Comparison of ENCODE assay signal across 12 cellular contexts in genomic region chr2:102114851-102115497, GRCh38. TPM values are rescaled to one million over a fixed set of nuclear protein-coding genes. Genes with fewer than 3 reads are reported as not detected.
A peak's percentile ranks its signal among the peaks of the same experiment; 100 is the strongest.
DNase-seq lines count a peak whose midpoint lies in the region; ATAC-seq and TF ChIP-seq lines count a peak whose summit lies in the region.
"Had no signal": no experiment of that assay in that cellular context is flagged by ENCODE, and none has a peak within 500 bp of the region (broad histone marks: within the 10 kb centered on the region; RNA-seq: fewer than 3 reads in every experiment).

No MANE protein-coding gene starts in this region.

- H3K79me2 ChIP-seq in PC-9 (ENCODE audit: low read depth) (no peaks in the 10 kb centered on the region), fibroblast of lung (ENCODE audit: control insufficient read depth, insufficient read depth, low read length) (no peaks in the 10 kb centered on the region)

- no peaks in the 10 kb centered on the region for H3K27me3 Mint-ChIP-seq in CD4-positive, CD25-positive, alpha-beta regulatory T cell
- H3K27me3 Mint-ChIP-seq in MCF 10A (ENCODE audit: insufficient read depth, unreplicated experiment) (no peaks in the 10 kb centered on the region), glutamatergic neuron (ENCODE audit: unreplicated experiment) (peaks cover 2% of the 10 kb centered on the region)

- H3F3A ChIP-seq in PC-9 (ENCODE audit: insufficient read depth, low read depth): no peaks in the 10 kb centered on the region

- no peaks in the 10 kb centered on the region for H3K36me3 ChIP-seq in CD4-positive, CD25-positive, alpha-beta regulatory T cell (ENCODE audit: control insufficient read depth, insufficient read depth, low read length)
- H3K36me3 ChIP-seq in PC-9 (ENCODE audit: low read depth): no peaks in the 10 kb centered on the region
- H3K36me3 ChIP-seq in fibroblast of lung (ENCODE audit: control insufficient read depth, insufficient read depth, low read length): no peaks in the 10 kb centered on the region
- H3K36me3 ChIP-seq: cardiac muscle cell had no signal

- H3K27ac ChIP-seq in CD4-positive, CD25-positive, alpha-beta regulatory T cell (ENCODE audit: insufficient read depth, low read length, poor library complexity, severe bottlenecking): no peak overlapping the region
- H3K27ac ChIP-seq in PC-9: no peak overlapping the region
- peak overlapping the region; percentile 24 for H3K27ac ChIP-seq in fibroblast of lung (ENCODE audit: insufficient read depth, low read length)
- H3K27ac ChIP-seq: cardiac muscle cell had no signal

- POLR2A ChIA-PET in PC-9 (lab: Charles Lee; ENCODE audit: unreplicated experiment): no interaction called here
- POLR2A ChIA-PET in MCF 10A (lab: Yijun Ruan, JAX): no interaction called here

- peaks cover 0 to 1% (median 0%) of the 10 kb centered on the region in 7 donors for H3K9me3 Mint-ChIP-seq in CD4-positive, CD25-positive, alpha-beta regulatory T cell
- H3K9me3 Mint-ChIP-seq in MCF 10A (ENCODE audit: unreplicated experiment): no peaks in the 10 kb centered on the region
- H3K9me3 Mint-ChIP-seq in glutamatergic neuron (ENCODE audit: unreplicated experiment): no peaks in the 10 kb centered on the region

- TF ChIP-seq CTCF in PC-9 (conservative IDR thresholded peaks at IDR 0.05) (no peak), fibroblast of lung (conservative IDR thresholded peaks at IDR 0.05 in 1 of 2, IDR thresholded peaks at IDR 0.05 in 1 of 2; ENCODE audit: low read depth in 1 of 2, low read length in 2 of 2) (no peak), omental fat pad (IDR thresholded peaks at IDR 0.05) (no peak), MCF 10A (IDR thresholded peaks at IDR 0.05; ENCODE audit: unreplicated experiment) (no peak), glutamatergic neuron (IDR thresholded peaks at IDR 0.05; ENCODE audit: partially characterized antibody, unreplicated experiment) (no peak)

- no peaks in the 10 kb centered on the region for H3K9me3 ChIP-seq in CD4-positive, CD25-positive, alpha-beta regulatory T cell (ENCODE audit: control insufficient read depth in 2 of 2, low read length in 2 of 2)
- H3K9me3 ChIP-seq in PC-9 (ENCODE audit: insufficient read depth, low read depth): no peaks in the 10 kb centered on the region
- H3K9me3 ChIP-seq in fibroblast of lung (ENCODE audit: control insufficient read depth, insufficient read depth, low read depth, low read length): no peaks in the 10 kb centered on the region

- peak overlapping the region; percentile 2; the same call in 1 of the 2 replicates for H3K4me2 ChIP-seq in PC-9
- no peak overlapping the region for H3K4me2 ChIP-seq in fibroblast of lung (ENCODE audit: extremely low read depth, insufficient read depth, low read length)

- CTCF ChIA-PET in PC-9 (lab: Charles Lee) (interaction anchor here (0.5 kb wide), 1 partner anchor 82 kb away, joined by 14 read pairs; no protein-coding TSS in a partner anchor), MCF 10A (lab: Yijun Ruan, JAX) (interaction anchor here (1.1 kb wide), 1 partner anchor 328 kb away, joined by 3 read pairs; no protein-coding TSS in a partner anchor)

- no peaks in the 10 kb centered on the region for H3K36me3 Mint-ChIP-seq in CD4-positive, CD25-positive, alpha-beta regulatory T cell
- peaks cover 3% of the 10 kb centered on the region for H3K36me3 Mint-ChIP-seq in MCF 10A (ENCODE audit: insufficient read depth, unreplicated experiment)
- no peaks in the 10 kb centered on the region for H3K36me3 Mint-ChIP-seq in glutamatergic neuron (ENCODE audit: unreplicated experiment)

- no TSS peak for BruUV-seq in PC-9 (replicated peaks; lab: Mats Ljungman, UMichigan)
- BruUV-seq in MCF 10A (replicated peaks; lab: Mats Ljungman, UMichigan): no TSS peak

- peak overlapping the region in 3 of 4 donors; percentile 40 to 66 (median 61) for H3K4me3 Mint-ChIP-seq in CD4-positive, CD25-positive, alpha-beta regulatory T cell
- H3K4me3 Mint-ChIP-seq in MCF 10A (ENCODE audit: unreplicated experiment) (no peak overlapping the region), glutamatergic neuron (ENCODE audit: unreplicated experiment) (no peak overlapping the region)
- H3K4me3 Mint-ChIP-seq: activated CD8-positive, alpha-beta memory T cell treated with anti-CD3 and anti-CD28 coated beads, Interleukin-2, amount 10 ng/mL, durations not matched to agents 7 days and 5 days had no signal

- H3K9ac ChIP-seq in fibroblast of lung (ENCODE audit: insufficient read depth, low read length): no peak overlapping the region

- no peak overlapping the region for H2AFZ ChIP-seq in PC-9
- H2AFZ ChIP-seq in fibroblast of lung (ENCODE audit: low read length): no peak overlapping the region

- ATAC-seq in CD4-positive, CD25-positive, alpha-beta regulatory T cell (ENCODE audit: low read depth in 2 of 2): no peak
- ATAC-seq in omental fat pad (ENCODE audit: low FRiP score): peak; percentile 3

- no peaks in the 10 kb centered on the region for H3K27me3 ChIP-seq in CD4-positive, CD25-positive, alpha-beta regulatory T cell (ENCODE audit: control insufficient read depth, insufficient read depth, low read length)
- H3K27me3 ChIP-seq in PC-9 (ENCODE audit: insufficient read depth, low read depth): no peaks in the 10 kb centered on the region
- H3K27me3 ChIP-seq in fibroblast of lung (ENCODE audit: control insufficient read depth, insufficient read depth, low read length): no peaks in the 10 kb centered on the region
- H3K27me3 ChIP-seq: cardiac muscle cell had no signal

- H3K4me1 ChIP-seq in CD4-positive, CD25-positive, alpha-beta regulatory T cell (ENCODE audit: control insufficient read depth, insufficient read depth, low read length, poor library complexity, severe bottlenecking): peaks cover 27% of the 10 kb centered on the region
- H3K4me1 ChIP-seq in PC-9 (replicated peaks; ENCODE audit: insufficient read depth): no peaks in the 10 kb centered on the region
- peaks cover 17% of the 10 kb centered on the region for H3K4me1 ChIP-seq in fibroblast of lung (ENCODE audit: control insufficient read depth, extremely low read depth, insufficient read depth, low read length)

- no peaks in the 10 kb centered on the region for H4K20me1 ChIP-seq in PC-9 (ENCODE audit: insufficient read depth)
- no peaks in the 10 kb centered on the region for H4K20me1 ChIP-seq in fibroblast of lung (ENCODE audit: control insufficient read depth, extremely low read depth, insufficient read depth, low read length)

- peak overlapping the region; percentile 29 for H3K4me3 ChIP-seq in CD4-positive, CD25-positive, alpha-beta regulatory T cell (ENCODE audit: low read depth, low read length)
- H3K4me3 ChIP-seq in PC-9 (no peak overlapping the region), fibroblast of lung (replicated peaks in 1 of 4; ENCODE audit: control extremely low read depth in 1 of 4, insufficient read depth in 1 of 4, low read depth in 3 of 4, low read length in 4 of 4) (no peak overlapping the region)
- H3K4me3 ChIP-seq: cardiac muscle cell had no signal

- intact Hi-C loops in PC-9 (cut with micrococcal nuclease; ENCODE audit: unreplicated experiment) (no loop called here), MCF 10A (cut with micrococcal nuclease) (no loop called here)

- H3K9me2 ChIP-seq in PC-9 (ENCODE audit: insufficient read depth): no peaks in the 10 kb centered on the region

- peaks cover 4 to 44% (median 22%) of the 10 kb centered on the region in 4 donors for H3K4me1 Mint-ChIP-seq in CD4-positive, CD25-positive, alpha-beta regulatory T cell
- H3K4me1 Mint-ChIP-seq in MCF 10A (ENCODE audit: insufficient read depth, unreplicated experiment) (peaks cover 3% of the 10 kb centered on the region), glutamatergic neuron (ENCODE audit: low read depth, unreplicated experiment) (no peaks in the 10 kb centered on the region)

- H3K27ac Mint-ChIP-seq in CD4-positive, CD25-positive, alpha-beta regulatory T cell: peak overlapping the region in 2 of 3 donors; percentile 7 to 80
- H3K27ac Mint-ChIP-seq in MCF 10A (ENCODE audit: low read depth, unreplicated experiment) (no peak overlapping the region), glutamatergic neuron (ENCODE audit: unreplicated experiment) (no peak overlapping the region)
- H3K27ac Mint-ChIP-seq: activated CD8-positive, alpha-beta memory T cell treated with anti-CD3 and anti-CD28 coated beads, Interleukin-2, amount 10 ng/mL, durations not matched to agents 7 days and 5 days had no signal

- no peak for DNase-seq in CD4-positive, CD25-positive, alpha-beta regulatory T cell
- DNase-seq in PC-9: peak in 1 of 2 experiments; percentile 47
- DNase-seq in fibroblast of lung (ENCODE audit: low read depth in 2 of 2): peak; percentile 61 to 90
- DNase-seq in omental fat pad (ENCODE audit: low spot score): no peak
- DNase-seq in MCF 10A (ENCODE audit: unreplicated experiment): no peak
- no peak for DNase-seq in NCI-H2081 (lab: John Stamatoyannopoulos, UW)
- no peak for DNase-seq in mucosa of gallbladder (ENCODE audit: low spot score)
- no peak for DNase-seq in glutamatergic neuron
- DNase-seq: activated CD8-positive, alpha-beta memory T cell treated with anti-CD3 and anti-CD28 coated beads, Interleukin-2, amount 10 ng/mL, durations not matched to agents 7 days and 5 days; HCEC 1CT; NCI-H1048 had no signal

RNA-seq across cellular contexts. Expression of gene IL1R1, which starts 27.6 kb away (rescaled TPM):
- total RNA-seq in CD4-positive, CD25-positive, alpha-beta regulatory T cell: 11.7 TPM
- 1 to 10 TPM; 2.0 to 5.6 (median 3.7) TPM for polyA plus RNA-seq in CD4-positive, CD25-positive, alpha-beta regulatory T cell
- 5.0 and 6.5 TPM in 2 replicates for total RNA-seq in PC-9 (2021)
- total RNA-seq in fibroblast of lung: 110 and 173 TPM in 2 replicates
- polyA plus RNA-seq in fibroblast of lung: 167 and 232 TPM in 2 replicates
- polyA plus RNA-seq in fibroblast of lung (2012): 85.0 and 121 TPM in 2 replicates
- polyA minus RNA-seq in fibroblast of lung (ENCODE audit: low replicate concordance): 62.3 and 67.8 TPM in 2 replicates
- total RNA-seq in omental fat pad: 100 to 1,000 TPM; 167 to 541 (median 270) TPM
- 5.2 and 6.0 TPM in 2 replicates for total RNA-seq in MCF 10A (2022)
- total RNA-seq in mucosa of gallbladder: 51.9 TPM
- 0.17 TPM for total RNA-seq in glutamatergic neuron (ENCODE audit: unreplicated experiment)

Comparison
In these comparisons a context has a peak if more than half of its experiments do, and no peak if none do; other contexts are left out.
1. DNase-seq: peak in fibroblast of lung (2 of 2); none in CD4-positive, CD25-positive, alpha-beta regulatory T cell (0 of 3), omental fat pad (single experiment), MCF 10A (single experiment), NCI-H2081 (0 of 2), mucosa of gallbladder (single experiment) and glutamatergic neuron (single experiment).
2. H3K27ac Mint-ChIP-seq: peak in CD4-positive, CD25-positive, alpha-beta regulatory T cell (2 of 3); none in MCF 10A (single experiment) and glutamatergic neuron (single experiment).
3. H3K4me3 Mint-ChIP-seq: peak in CD4-positive, CD25-positive, alpha-beta regulatory T cell (3 of 4); none in MCF 10A (single experiment) and glutamatergic neuron (single experiment).